ENCODE assay signal across 17 cellular contexts in genomic region chr9:134337469-134337868, GRCh38. TPM values are rescaled to one million over a fixed set of nuclear protein-coding genes. Genes with fewer than 3 reads are reported as not detected.
DNase-seq lines count a peak whose midpoint lies in the region; ATAC-seq and TF ChIP-seq lines count a peak whose summit lies in the region.
"Had no signal": no experiment of that assay in that cellular context is flagged by ENCODE, and none has a peak within 500 bp of the region (broad histone marks: within the 10 kb centered on the region; RNA-seq: fewer than 3 reads in every experiment).

No MANE protein-coding gene starts in this region.

- no peak overlapping the region for H3K4ac ChIP-seq in H9 (ENCODE audit: low read depth, low read length)

- H3K4me2 ChIP-seq in BLaER1 treated with 17β-estradiol and CSF1 and Interleukin-3, amounts not matched to agents 10 nM and 100 nM = peak overlapping the region in 9 of 11 experiments; percentile 14 to 99 (median 92); a peak in 10 of 22 replicates
- no peak overlapping the region for H3K4me2 ChIP-seq in H9 (ENCODE audit: insufficient read depth, insufficient read length, low read length)
- H3K4me2 ChIP-seq: PC-9 had no signal

- H3K18ac ChIP-seq in H9 (ENCODE audit: insufficient read length, low read depth, low read length) = no peak overlapping the region

- no peak overlapping the region; a peak in 1 of 22 replicates for H3K27ac ChIP-seq in BLaER1 treated with 17β-estradiol and CSF1 and Interleukin-3, amounts not matched to agents 10 nM and 100 nM
- H3K27ac ChIP-seq in H9 (ENCODE audit: insufficient read length, low read depth, low read length) (no peak overlapping the region), prostate gland (no peak overlapping the region)
- H3K27ac ChIP-seq: PC-9 had no signal

- peak overlapping the region in 3 of 11 experiments; percentile 15 to 67 (median 49); a peak in 4 of 22 replicates for H3K9ac ChIP-seq in BLaER1 treated with 17β-estradiol and CSF1 and Interleukin-3, amounts not matched to agents 10 nM and 100 nM
- no peak overlapping the region for H3K9ac ChIP-seq in H9 (ENCODE audit: extremely low read depth, insufficient read length, low read length)

- H2BK5ac ChIP-seq in H9 (ENCODE audit: insufficient read length, low read length) = no peak overlapping the region

- H3T11ph ChIP-seq in H9 (ENCODE audit: low read length) = no peak overlapping the region

- ATAC-seq in central memory CD8-positive, alpha-beta T cell (replicated peaks; ENCODE audit: extremely low read depth, poor library complexity, severe bottlenecking) = no peak
- no peak for ATAC-seq in GM18511 (IDR thresholded peaks at IDR 0.05; ENCODE audit: unreplicated experiment)

- H2BK12ac ChIP-seq in H9 (ENCODE audit: insufficient read length, low read depth, low read length) = no peak overlapping the region

- no peak overlapping the region for H4K5ac ChIP-seq in H9 (ENCODE audit: insufficient read length, low read depth, low read length)

- TF ChIP-seq POLR2A in prostate gland (IDR thresholded peaks at IDR 0.05) = no peak

- no peak overlapping the region for H3K56ac ChIP-seq in H9 (ENCODE audit: insufficient read length, low read depth, low read length)

- H3K4me3 Mint-ChIP-seq in H9 (no peak overlapping the region; a peak in 1 of 5 replicates), neural crest cell (peak overlapping the region; percentile 47)
- no peak overlapping the region for H3K4me3 Mint-ChIP-seq in central memory CD8-positive, alpha-beta T cell
- H3K4me3 Mint-ChIP-seq: CD8-positive, alpha-beta memory T cell had no signal

- H3K79me1 ChIP-seq in H9 (ENCODE audit: insufficient read depth, low read depth, low read length, poor library complexity, severe bottlenecking) = no peaks in the 10 kb centered on the region

- no CpG with 5 or more reads among the region's 13 CpGs for WGBS in H9 (ENCODE audit: extremely low coverage, insufficient read length, low lambda C conversion rate)
- WGBS in prostate gland = 74% methylated on average over 13 of the region's 13 CpGs

- H3K27me3 Mint-ChIP-seq in H9 (ENCODE audit: low read depth) (no peaks in the 10 kb centered on the region), neural crest cell (ENCODE audit: low read depth) (no peaks in the 10 kb centered on the region)
- H3K27me3 Mint-ChIP-seq in central memory CD8-positive, alpha-beta T cell = no peaks in the 10 kb centered on the region

- H3K9me3 Mint-ChIP-seq in H9 (no peaks in the 10 kb centered on the region), neural crest cell (no peaks in the 10 kb centered on the region)
- no peaks in the 10 kb centered on the region for H3K9me3 Mint-ChIP-seq in central memory CD8-positive, alpha-beta T cell
- H3K9me3 Mint-ChIP-seq: CD8-positive, alpha-beta memory T cell had no signal

- no peak overlapping the region for H3K23ac ChIP-seq in H9 (ENCODE audit: insufficient read length, low read depth, low read length)

- H3K4me1 ChIP-seq in BLaER1 treated with 17β-estradiol and CSF1 and Interleukin-3, amounts not matched to agents 10 nM and 100 nM = peaks cover 91 to 100% (median 99%) of the 10 kb centered on the region in 10 experiments
- H3K4me1 ChIP-seq in H9 (ENCODE audit: insufficient read depth, low read length) (no peaks in the 10 kb centered on the region), prostate gland (replicated peaks) (peaks cover 41% of the 10 kb centered on the region)

- no peak overlapping the region for H2BK15ac ChIP-seq in H9 (ENCODE audit: low read depth, low read length)

- H4K91ac ChIP-seq in H9 (ENCODE audit: insufficient read length, low read depth, low read length) = no peak overlapping the region

- no peak overlapping the region for H2AFZ ChIP-seq in H9 (ENCODE audit: low read length)
- H2AFZ ChIP-seq: PC-9 had no signal

- intact Hi-C loops in prostate gland (cut with DNase I) = no loop called here

- H3K36me3 Mint-ChIP-seq in H9 (ENCODE audit: insufficient read depth in 1 of 3, low read depth in 3 of 3) = no peaks in the 10 kb centered on the region
- H3K36me3 Mint-ChIP-seq in central memory CD8-positive, alpha-beta T cell (ENCODE audit: insufficient read depth) = peaks cover 2% of the 10 kb centered on the region
- H3K36me3 Mint-ChIP-seq in neural crest cell (ENCODE audit: low read depth) = no peaks in the 10 kb centered on the region
- H3K36me3 Mint-ChIP-seq: CD8-positive, alpha-beta memory T cell had no signal

- no peaks in the 10 kb centered on the region for H3K23me2 ChIP-seq in H9 (ENCODE audit: insufficient read length, low read depth, low read length, poor library complexity, severe bottlenecking)

- TF ChIP-seq CTCF in H9 (conservative IDR thresholded peaks at IDR 0.05) (no peak), neural crest cell (conservative IDR thresholded peaks at IDR 0.05) (no peak), prostate gland (IDR thresholded peaks at IDR 0.05) (no peak)

- H3K14ac ChIP-seq in H9 (ENCODE audit: insufficient read depth, low read length) = no peak overlapping the region

- H3K27me3 ChIP-seq in BLaER1 treated with 17β-estradiol and CSF1 and Interleukin-3, amounts not matched to agents 10 nM and 100 nM = no peaks in the 10 kb centered on the region
- no peaks in the 10 kb centered on the region for H3K27me3 ChIP-seq in H9 (ENCODE audit: insufficient read depth, low read length)
- H3K27me3 ChIP-seq in prostate gland (replicated peaks; ENCODE audit: insufficient read depth) = no peaks in the 10 kb centered on the region

- no peak overlapping the region for H2BK20ac ChIP-seq in H9 (ENCODE audit: low read depth, low read length, poor library complexity, severe bottlenecking)

- H3K36me3 ChIP-seq in BLaER1 treated with 17β-estradiol and CSF1 and Interleukin-3, amounts not matched to agents 10 nM and 100 nM = peaks cover 0 to 44% (median 0%) of the 10 kb centered on the region in 11 experiments; a peak in 5 of 22 replicates
- H3K36me3 ChIP-seq in prostate gland = no peaks in the 10 kb centered on the region

- no peak for DNase-seq in H9
- no peak for DNase-seq in central memory CD8-positive, alpha-beta T cell (ENCODE audit: low spot score in 2 of 2)
- DNase-seq in neural crest cell (ENCODE audit: low read depth, low spot score) = no peak
- DNase-seq in prostate gland (ENCODE audit: low spot score) = no peak
- no peak for DNase-seq in epidermal melanocyte (ENCODE audit: insufficient read length, low spot score)
- DNase-seq in NCI-H69 (lab: John Stamatoyannopoulos, UW) = no peak
- DNase-seq: AML-193; CD8-positive, alpha-beta memory T cell; DMS 273 treated with DMSO at 0.1 percent for 48 hours; HCEC 1CT; NCI-H1436 treated with DMSO at 0.1 percent for 48 hours; NCI-H2107; NCI-H345; NCI-H748 treated with DMSO at 0.1 percent for 48 hours; PC-9 had no signal

- H3K4me1 Mint-ChIP-seq in H9 (peaks cover 9 to 14% of the 10 kb centered on the region in 2 experiments), neural crest cell (peaks cover 17% of the 10 kb centered on the region)
- H3K4me1 Mint-ChIP-seq in central memory CD8-positive, alpha-beta T cell = peaks cover 20% of the 10 kb centered on the region

- H3K9me3 ChIP-seq in BLaER1 treated with 17β-estradiol and CSF1 and Interleukin-3, amounts not matched to agents 10 nM and 100 nM (replicated peaks in 1 of 11) = no peaks in the 10 kb centered on the region
- H3K9me3 ChIP-seq in H9 (ENCODE audit: control insufficient read depth, low read depth, low read length) (no peaks in the 10 kb centered on the region), prostate gland (no peaks in the 10 kb centered on the region)

- H2AK5ac ChIP-seq in H9 (ENCODE audit: insufficient read length, low read length) = no peak overlapping the region

- no peak overlapping the region for H2BK120ac ChIP-seq in H9 (ENCODE audit: low read depth, low read length, poor library complexity, severe bottlenecking)

- peaks cover 86 to 100% (median 97%) of the 10 kb centered on the region in 11 experiments for H4K20me1 ChIP-seq in BLaER1 treated with 17β-estradiol and CSF1 and Interleukin-3, amounts not matched to agents 10 nM and 100 nM
- H4K20me1 ChIP-seq in H9 (ENCODE audit: control insufficient read depth, insufficient read depth, insufficient read length) = no peaks in the 10 kb centered on the region

- H3K4me3 ChIP-seq in BLaER1 treated with 17β-estradiol and CSF1 and Interleukin-3, amounts not matched to agents 10 nM and 100 nM = no peak overlapping the region
- no peak overlapping the region for H3K4me3 ChIP-seq in prostate gland
- H3K4me3 ChIP-seq: PC-9 had no signal

- H4K8ac ChIP-seq in H9 (replicated peaks; ENCODE audit: insufficient read length, low read depth, low read length) = no peak overlapping the region

- peaks cover 5% of the 10 kb centered on the region; the same call in 1 of the 2 replicates for H3K79me2 ChIP-seq in H9 (ENCODE audit: insufficient read depth, low read length)

- H3K27ac Mint-ChIP-seq in H9 (peak overlapping the region; percentile 52 to 80 (median 57); a peak in 5 of 7 replicates), neural crest cell (ENCODE audit: unreplicated experiment) (peak overlapping the region; percentile 27)
- H3K27ac Mint-ChIP-seq in central memory CD8-positive, alpha-beta T cell (ENCODE audit: low read depth) = peak overlapping the region; percentile 41

RNA-seq across cellular contexts. Expression of gene RXRA, which starts 11.2 kb away (rescaled TPM):
- 29.9 and 30.1 TPM in 2 replicates for total RNA-seq in H9 (2021)
- 40.0 and 41.2 TPM in 2 replicates for total RNA-seq in neural crest cell
- total RNA-seq in prostate gland = 10 to 100 TPM; 69.5 to 84.1 TPM
